ENCODE assay signal across 5 cellular contexts in the genomic region with DNA sequence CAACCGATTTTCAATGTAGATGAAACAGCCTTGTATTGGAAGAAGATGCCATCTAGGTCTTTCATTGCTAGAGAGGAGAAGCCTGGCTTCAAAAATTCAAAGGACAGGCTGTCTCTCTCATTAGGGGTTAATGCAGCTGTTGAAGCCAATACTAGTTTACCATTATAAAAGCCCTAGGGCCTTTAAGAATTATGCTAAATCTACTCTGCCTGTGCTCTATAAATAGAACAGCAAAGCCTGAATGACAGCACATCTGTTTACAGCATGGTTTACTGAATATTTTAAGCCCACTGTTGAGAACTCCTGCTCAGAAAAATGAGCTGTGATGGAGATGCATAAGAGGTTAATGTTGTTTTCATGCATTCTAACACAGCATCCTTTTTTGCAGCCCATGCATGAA.
"Had no signal": no experiment of that assay in that cellular context is flagged by ENCODE, and none has a peak within 500 bp of the region (broad histone marks: within the 10 kb centered on the region; RNA-seq: fewer than 3 reads in every experiment).

No MANE protein-coding gene starts in this region.

- H3K27ac ChIP-seq: HL-60 had no signal

- H3K4me3 ChIP-seq: K562 had no signal

- DNase-seq: IMR-90 had no signal

- FAIRE-seq: HepG2, HTR-8/SVneo, K562 had no signal
